Comparison of ENCODE assay signal across 8 cellular contexts in genomic region chr9:137295313-137296213, GRCh38. TPM values are rescaled to one million over a fixed set of nuclear protein-coding genes. Genes with fewer than 3 reads are reported as not detected.
DNase-seq lines count a peak whose midpoint lies in the region; ATAC-seq, FAIRE-seq and TF ChIP-seq lines count a peak whose summit lies in the region.

No MANE protein-coding gene starts in this region.

- no peak for TF ChIP-seq EP300 in GM12878 (IDR thresholded peaks at IDR 0.05; ENCODE audit: borderline replicate concordance in 1 of 2, control insufficient read depth in 1 of 2, low read depth in 2 of 2, low read length in 2 of 2)

- peaks cover 2% of the 10 kb centered on the region; the same call in 2 of the 3 replicates for H3K9me3 ChIP-seq in GM12878 (replicated peaks; ENCODE audit: control insufficient read depth, insufficient read depth, low read length)

- TF ChIP-seq RAD21 in GM12878 (IDR thresholded peaks at IDR 0.05; ENCODE audit: insufficient read depth, low read depth, low read length): peak; percentile 60

- ATAC-seq in GM12878 (peak; percentile 87), GM19467 (IDR thresholded peaks at IDR 0.05; ENCODE audit: unreplicated experiment) (no peak)

- in situ Hi-C loops in GM12878 (cut with MboI): no loop called here

- no peak overlapping the region for H3K27ac ChIP-seq in GM12878 (ENCODE audit: control insufficient read depth, insufficient read depth)

- H3K4me3 ChIP-seq in GM12878: peak overlapping the region; percentile 36; the same call in 1 of the 2 replicates

- CTCF ChIA-PET in GM12878 (lab: Yijun Ruan, JAX): interaction anchor here (1.1 kb wide), 1 partner anchor 9 kb away, joined by 3 read pairs; no protein-coding TSS in a partner anchor

- no peak for FAIRE-seq in GM12878 (lab: Jason Lieb, UNC)

- SMC1A ChIA-PET in GM12878 (lab: Charles Lee; ENCODE audit: uncharacterized antibody, unreplicated experiment): interaction anchor here (1.1 kb wide), 1 partner anchor 9 kb away, joined by 3 read pairs; no protein-coding TSS in a partner anchor

- DNase-seq in AG20443 (ENCODE audit: low spot score) (peak; percentile 90), GM19240 (ENCODE audit: insufficient read length, low spot score) (peak; percentile 88), RPMI8226 (peak; percentile 78), GM12878 (ENCODE audit: low read depth, low spot score) (no peak), iPS-NIHi7 (ENCODE audit: extremely low spot score) (peak; percentile 85), kidney glomerular epithelial cell (lab: John Stamatoyannopoulos, UW) (no peak)
- DNase-seq in stimulated activated CD8-positive, alpha-beta memory T cell treated with anti-CD3 and anti-CD28 coated beads, Interleukin-4, amount 100 ng/mL, for 24 hours (ENCODE audit: low read depth): peak; percentile 31

- POLR2A ChIA-PET in GM12878 (lab: Charles Lee): interaction anchor here (0.6 kb wide), 2 partner anchors 123 to 200 kb away, joined by 3 to 7 read pairs; no protein-coding TSS in a partner anchor

- RAD21 ChIA-PET in GM12878 (lab: Charles Lee; ENCODE audit: unreplicated experiment): no interaction called here

- no peaks in the 10 kb centered on the region for H3K79me2 ChIP-seq in GM12878 (ENCODE audit: control insufficient read depth, insufficient read depth, low read length)

- peaks cover 11% of the 10 kb centered on the region for H3K4me1 ChIP-seq in GM12878 (ENCODE audit: control insufficient read depth, insufficient read depth, low read length)

- intact Hi-C loops in GM12878 (cut with micrococcal nuclease; ENCODE audit: unreplicated experiment): loop anchor here (2.0 to 10.0 kb wide), 2 partner anchors 149 to 229 kb away; no protein-coding TSS in a partner anchor

- no peak for TF ChIP-seq POLR2A in GM12878 (IDR thresholded peaks at IDR 0.05; ENCODE audit: low read depth, low read length)

- H3K9ac ChIP-seq in GM12878 (ENCODE audit: control insufficient read depth, insufficient read depth, low read length): no peak overlapping the region

- BruUV-seq in GM12878 (replicated peaks; lab: Mats Ljungman, UMichigan): no TSS peak

- WGBS in GM12878 (ENCODE audit: insufficient coverage, insufficient replicate concordance, low lambda C conversion rate, missing lambda C conversion rate): 7% methylated on average over 9 of the region's 120 CpGs

- TF ChIP-seq CTCF in GM12878 (IDR thresholded peaks at IDR 0.05 in 2 of 3, conservative IDR thresholded peaks at IDR 0.05 in 1 of 3; ENCODE audit: control insufficient read depth in 2 of 3, extremely low read depth in 1 of 3, insufficient read depth in 1 of 3, low read depth in 3 of 3, low read length in 3 of 3): peak; percentile 50 to 69 (median 53); a peak in 5 of 6 replicates

- no peaks in the 10 kb centered on the region; a peak in 1 of 4 replicates for H3K27me3 ChIP-seq in GM12878 (replicated peaks in 1 of 2; ENCODE audit: control insufficient read depth in 2 of 2, insufficient read depth in 2 of 2, low read length in 1 of 2)

- H3K36me3 ChIP-seq in GM12878 (ENCODE audit: control insufficient read depth in 2 of 2, insufficient read depth in 2 of 2, low read length in 1 of 2): no peaks in the 10 kb centered on the region

- H4K20me1 ChIP-seq in GM12878 (ENCODE audit: control insufficient read depth, insufficient read depth): no peaks in the 10 kb centered on the region

- H3K4me2 ChIP-seq in GM12878 (ENCODE audit: control insufficient read depth, insufficient read depth): peak overlapping the region; percentile 68; the same call in 1 of the 2 replicates

- peak overlapping the region; percentile 18 for H2AFZ ChIP-seq in GM12878 (ENCODE audit: control insufficient read depth, low read depth, low read length)

RNA-seq across cellular contexts. Expression of gene NRARP, which starts 6.5 kb away (rescaled TPM):
- 7.0 and 7.7 TPM in 2 replicates for total RNA-seq in GM12878 (2013; cell fraction: nucleolus; rRNA removed)
- total RNA-seq in GM12878 (2014; rRNA removed) (2.7 and 3.7 TPM in 2 replicates), GM12878 (2014; rRNA removed; fragmentation: Illumina TruSeq; extraction: Trizol) (0.64 and 0.67 TPM in 2 replicates), GM12878 (2021) (8.4 and 9.2 TPM in 2 replicates)
- 0.56 TPM for polyA plus RNA-seq in GM12878 (2011; ENCODE audit: low read depth)
- polyA plus RNA-seq in GM12878 (2011; rRNA removed) (1.6 and 2.6 TPM in 2 replicates), GM12878 (2014; fragmentation: Illumina TruSeq; extraction: Trizol) (1.4 and 1.8 TPM in 2 replicates), GM12878 (2014; fragmentation: Nextera tagmentation; extraction: Ambion mirVana) (not detected), GM12878 (2014; rRNA removed) (5.5 and 7.2 TPM in 2 replicates), GM12878 (2016; fragmentation: Nextera tagmentation; extraction: Ambion mirVana) (under 1 TPM; 0.06 to 0.15 TPM)
- polyA plus RNA-seq in GM12878 (2011; cell fraction: cytosol; rRNA removed): 3.3 TPM in 2 replicates
- 5.8 and 5.9 TPM in 2 replicates for polyA plus RNA-seq in GM12878 (2011; cell fraction: nucleus; rRNA removed)
- 2.4 and 2.8 TPM in 2 replicates for polyA plus RNA-seq in GM12878 (2012)
- polyA minus RNA-seq in GM12878 (2011; rRNA and poly(A)+ RNA removed): 0.51 and 0.93 TPM in 2 replicates
- 1.3 and 2.0 TPM in 2 replicates for polyA minus RNA-seq in GM12878 (2011; cell fraction: cytosol; rRNA and poly(A)+ RNA removed)
- polyA minus RNA-seq in GM12878 (2011; cell fraction: nucleus; rRNA and poly(A)+ RNA removed): 4.2 and 6.9 TPM in 2 replicates

RNA-seq across cellular contexts. Expression of gene TOR4A, which starts 18.0 kb away (rescaled TPM):
- 22.6 and 29.1 TPM in 2 replicates for total RNA-seq in GM12878 (2013; cell fraction: nucleolus; rRNA removed)
- total RNA-seq in GM12878 (2014; rRNA removed) (13.8 and 14.6 TPM in 2 replicates), GM12878 (2014; rRNA removed; fragmentation: Illumina TruSeq; extraction: Trizol) (3.9 TPM in 2 replicates), GM12878 (2021) (19.6 and 19.9 TPM in 2 replicates)
- polyA plus RNA-seq in GM12878 (2011; ENCODE audit: low read depth): 1.8 TPM
- polyA plus RNA-seq in GM12878 (2011; rRNA removed) (2.2 and 4.6 TPM in 2 replicates), GM12878 (2014; fragmentation: Illumina TruSeq; extraction: Trizol) (1.3 and 3.0 TPM in 2 replicates), GM12878 (2014; fragmentation: Nextera tagmentation; extraction: Ambion mirVana) (1 to 10 TPM; 2.2 to 3.4 TPM), GM12878 (2014; rRNA removed) (14.6 and 16.0 TPM in 2 replicates), GM12878 (2016; fragmentation: Nextera tagmentation; extraction: Ambion mirVana) (1 to 10 TPM; 2.0 to 3.0 TPM)
- polyA plus RNA-seq in GM12878 (2011; cell fraction: cytosol; rRNA removed): 8.0 and 11.9 TPM in 2 replicates
- 16.8 and 21.7 TPM in 2 replicates for polyA plus RNA-seq in GM12878 (2011; cell fraction: nucleus; rRNA removed)
- polyA plus RNA-seq in GM12878 (2012): 8.2 and 9.1 TPM in 2 replicates
- polyA minus RNA-seq in GM12878 (2011; rRNA and poly(A)+ RNA removed): 2.2 and 6.7 TPM in 2 replicates
- polyA minus RNA-seq in GM12878 (2011; cell fraction: cytosol; rRNA and poly(A)+ RNA removed): 6.8 and 7.1 TPM in 2 replicates
- 8.2 and 14.4 TPM in 2 replicates for polyA minus RNA-seq in GM12878 (2011; cell fraction: nucleus; rRNA and poly(A)+ RNA removed)

RNA-seq across cellular contexts. Expression of gene NELFB, which starts 40.4 kb away (rescaled TPM):
- 13.6 and 13.9 TPM in 2 replicates for total RNA-seq in GM12878 (2013; cell fraction: nucleolus; rRNA removed)
- total RNA-seq in GM12878 (2014; rRNA removed) (34.0 and 39.3 TPM in 2 replicates), GM12878 (2014; rRNA removed; fragmentation: Illumina TruSeq; extraction: Trizol) (14.6 and 16.1 TPM in 2 replicates), GM12878 (2021) (61.2 and 63.4 TPM in 2 replicates)
- 12.6 TPM for polyA plus RNA-seq in GM12878 (2011; ENCODE audit: low read depth)
- polyA plus RNA-seq in GM12878 (2011; rRNA removed) (11.9 and 22.6 TPM in 2 replicates), GM12878 (2014; fragmentation: Illumina TruSeq; extraction: Trizol) (5.0 and 18.2 TPM in 2 replicates), GM12878 (2014; fragmentation: Nextera tagmentation; extraction: Ambion mirVana) (under 1 TPM; 0.19 to 0.68 TPM), GM12878 (2014; rRNA removed) (41.1 and 45.3 TPM in 2 replicates), GM12878 (2016; fragmentation: Nextera tagmentation; extraction: Ambion mirVana) (10 to 100 TPM; 40.3 to 42.4 TPM)
- 44.0 and 53.0 TPM in 2 replicates for polyA plus RNA-seq in GM12878 (2011; cell fraction: cytosol; rRNA removed)
- polyA plus RNA-seq in GM12878 (2011; cell fraction: nucleus; rRNA removed): 52.1 and 64.2 TPM in 2 replicates
- 32.6 and 37.0 TPM in 2 replicates for polyA plus RNA-seq in GM12878 (2012)
- polyA minus RNA-seq in GM12878 (2011; rRNA and poly(A)+ RNA removed): 21.6 and 47.4 TPM in 2 replicates
- polyA minus RNA-seq in GM12878 (2011; cell fraction: cytosol; rRNA and poly(A)+ RNA removed): 18.4 and 20.5 TPM in 2 replicates
- 7.5 and 13.3 TPM in 2 replicates for polyA minus RNA-seq in GM12878 (2011; cell fraction: nucleus; rRNA and poly(A)+ RNA removed)

RNA-seq across cellular contexts. Expression of gene STPG3, which starts 44.5 kb away (rescaled TPM):
- not detected in 2 replicates for total RNA-seq in GM12878 (2013; cell fraction: nucleolus; rRNA removed)
- total RNA-seq in GM12878 (2014; rRNA removed) (not detected in 2 replicates), GM12878 (2014; rRNA removed; fragmentation: Illumina TruSeq; extraction: Trizol) (not detected in 2 replicates), GM12878 (2021) (not detected in 2 replicates)
- polyA plus RNA-seq in GM12878 (2011; ENCODE audit: low read depth): not detected
- polyA plus RNA-seq in GM12878 (2011; rRNA removed) (not detected in 2 replicates), GM12878 (2014; fragmentation: Illumina TruSeq; extraction: Trizol) (not detected in 2 replicates), GM12878 (2014; fragmentation: Nextera tagmentation; extraction: Ambion mirVana) (not detected), GM12878 (2014; rRNA removed) (not detected in 2 replicates), GM12878 (2016; fragmentation: Nextera tagmentation; extraction: Ambion mirVana) (not detected)
- polyA plus RNA-seq in GM12878 (2011; cell fraction: cytosol; rRNA removed): not detected in 2 replicates
- polyA plus RNA-seq in GM12878 (2011; cell fraction: nucleus; rRNA removed): 0.12 TPM in 1 of 2 replicates, not detected in the other
- polyA plus RNA-seq in GM12878 (2012): 0.28 and 0.80 TPM in 2 replicates
- polyA minus RNA-seq in GM12878 (2011; rRNA and poly(A)+ RNA removed): not detected in 2 replicates
- not detected in 2 replicates for polyA minus RNA-seq in GM12878 (2011; cell fraction: cytosol; rRNA and poly(A)+ RNA removed)
- polyA minus RNA-seq in GM12878 (2011; cell fraction: nucleus; rRNA and poly(A)+ RNA removed): not detected in 2 replicates

RNA-seq across cellular contexts. Expression of gene TUBB4B, which starts 54.5 kb away (rescaled TPM):
- 45.3 and 50.1 TPM in 2 replicates for total RNA-seq in GM12878 (2013; cell fraction: nucleolus; rRNA removed)
- total RNA-seq in GM12878 (2014; rRNA removed) (203 and 255 TPM in 2 replicates), GM12878 (2014; rRNA removed; fragmentation: Illumina TruSeq; extraction: Trizol) (168 and 187 TPM in 2 replicates), GM12878 (2021) (348 and 365 TPM in 2 replicates)
- polyA plus RNA-seq in GM12878 (2011; ENCODE audit: low read depth): 59.8 TPM
- polyA plus RNA-seq in GM12878 (2011; rRNA removed) (65.9 and 204 TPM in 2 replicates), GM12878 (2014; fragmentation: Illumina TruSeq; extraction: Trizol) (122 and 254 TPM in 2 replicates), GM12878 (2014; fragmentation: Nextera tagmentation; extraction: Ambion mirVana) (10 to 100 TPM; 23.0 to 63.2 TPM), GM12878 (2014; rRNA removed) (403 and 485 TPM in 2 replicates), GM12878 (2016; fragmentation: Nextera tagmentation; extraction: Ambion mirVana) (100 to 1,000 TPM; 521 to 532 TPM)
- polyA plus RNA-seq in GM12878 (2011; cell fraction: cytosol; rRNA removed): 277 and 441 TPM in 2 replicates
- 263 and 420 TPM in 2 replicates for polyA plus RNA-seq in GM12878 (2011; cell fraction: nucleus; rRNA removed)
- 147 and 170 TPM in 2 replicates for polyA plus RNA-seq in GM12878 (2012)
- 156 and 212 TPM in 2 replicates for polyA minus RNA-seq in GM12878 (2011; rRNA and poly(A)+ RNA removed)
- polyA minus RNA-seq in GM12878 (2011; cell fraction: cytosol; rRNA and poly(A)+ RNA removed): 91.5 and 119 TPM in 2 replicates
- polyA minus RNA-seq in GM12878 (2011; cell fraction: nucleus; rRNA and poly(A)+ RNA removed): 95.1 and 128 TPM in 2 replicates

Comparison
In these comparisons a context has a peak if more than half of its experiments do, and no peak if none do; other contexts are left out.
1. DNase-seq: peak in AG20443 (single experiment), GM19240 (single experiment), RPMI8226 (single experiment), iPS-NIHi7 (single experiment) and stimulated activated CD8-positive, alpha-beta memory T cell treated with anti-CD3 and anti-CD28 coated beads, Interleukin-4, amount 100 ng/mL, for 24 hours (single experiment); none in GM12878 (single experiment) and kidney glomerular epithelial cell (single experiment).